In genomic region chr1:1613509-1614082, GRCh38 we compare ENCODE assay signal across 10 cellular contexts. TPM values are rescaled to one million over a fixed set of nuclear protein-coding genes. Genes with fewer than 3 reads are reported as not detected.
DNase-seq lines count a peak whose midpoint lies in the region; ATAC-seq, FAIRE-seq and TF ChIP-seq lines count a peak whose summit lies in the region.
"Had no signal": no experiment of that assay in that cellular context is flagged by ENCODE, and none has a peak within 500 bp of the region (broad histone marks: within the 10 kb centered on the region; RNA-seq: fewer than 3 reads in every experiment).

No MANE protein-coding gene starts in this region.

- H3K27me3 Mint-ChIP-seq in HFFc6 (ENCODE audit: insufficient read depth): peaks cover 1% of the 10 kb centered on the region
- H3K27me3 Mint-ChIP-seq in astrocyte (ENCODE audit: low read depth, unreplicated experiment): no peaks in the 10 kb centered on the region
- H3K27me3 Mint-ChIP-seq in mesothelial cell of epicardium (ENCODE audit: low read depth): no peaks in the 10 kb centered on the region

- no TSS peak for BruUV-seq in A673 (replicated peaks; lab: Mats Ljungman, UMichigan)

- H3K27ac ChIP-seq in A673 (ENCODE audit: low read depth, low read length, poor library complexity, severe bottlenecking) (no peak overlapping the region), astrocyte (ENCODE audit: low read depth, low read length) (no peak overlapping the region)

- TF ChIP-seq CTCF in A673 (conservative IDR thresholded peaks at IDR 0.05; ENCODE audit: low read depth, low read length) (no peak), HFFc6 (IDR thresholded peaks at IDR 0.05) (no peak), astrocyte (IDR thresholded peaks at IDR 0.05; ENCODE audit: insufficient read depth, low read depth, low read length) (no peak), mesothelial cell of epicardium (IDR thresholded peaks at IDR 0.05; ENCODE audit: unreplicated experiment) (no peak)

- no peak for FAIRE-seq in astrocyte (lab: Jason Lieb, UNC)
- FAIRE-seq: G401.6, TTC549 had no signal

- no peak for ATAC-seq in GM21390 (IDR thresholded peaks at IDR 0.05; ENCODE audit: unreplicated experiment)

- H4K20me1 ChIP-seq in astrocyte (ENCODE audit: insufficient read depth, low read length): peaks cover 46% of the 10 kb centered on the region

- H3K4me3 ChIP-seq in A673 (ENCODE audit: low read depth, low read length, poor library complexity, severe bottlenecking): peak overlapping the region; percentile 90
- peak overlapping the region; percentile 77 for H3K4me3 ChIP-seq in astrocyte (ENCODE audit: insufficient read depth, low read depth, low read length)

- CTCF ChIA-PET in A673 (lab: Charles Lee): no interaction called here

- no peaks in the 10 kb centered on the region for H3K9me3 Mint-ChIP-seq in HFFc6
- no peaks in the 10 kb centered on the region for H3K9me3 Mint-ChIP-seq in astrocyte (ENCODE audit: unreplicated experiment)
- H3K9me3 Mint-ChIP-seq in mesothelial cell of epicardium: no peaks in the 10 kb centered on the region

- peak overlapping the region; percentile 95 for H3K4me2 ChIP-seq in astrocyte (ENCODE audit: low read length)

- intact Hi-C loops in A673 (cut with micrococcal nuclease; ENCODE audit: unreplicated experiment): no loop called here

- POLR2A ChIA-PET in A673 (lab: Charles Lee; ENCODE audit: low non-redundant PET): no interaction called here

- H3K9ac ChIP-seq in astrocyte (ENCODE audit: low read length): peak overlapping the region; percentile 100

- H3K4me1 Mint-ChIP-seq in HFFc6 (ENCODE audit: low read depth) (peaks cover 21% of the 10 kb centered on the region), astrocyte (ENCODE audit: low read depth, unreplicated experiment) (peaks cover 18% of the 10 kb centered on the region), mesothelial cell of epicardium (peaks cover 30% of the 10 kb centered on the region)

- H3K9me3 ChIP-seq in A673 (ENCODE audit: low read depth, low read length, poor library complexity, severe bottlenecking) (no peaks in the 10 kb centered on the region), astrocyte (ENCODE audit: insufficient read depth, low read depth, low read length) (no peaks in the 10 kb centered on the region)

- DNase-seq in A673 (ENCODE audit: low spot score) (no peak), HFFc6 (no peak), astrocyte (ENCODE audit: low read depth) (no peak), mesothelial cell of epicardium (ENCODE audit: low spot score in 2 of 2, unreplicated experiment in 2 of 2) (no peak), NCI-H524 (lab: John Stamatoyannopoulos, UW) (no peak), NOMO-1 treated with dmso at 0.1 percent for 144 hours (lab: John Stamatoyannopoulos, UW; ENCODE audit: unreplicated experiment) (no peak)
- no peak for DNase-seq in stimulated activated CD4-positive, alpha-beta T cell treated with anti-CD3 and anti-CD28 coated beads, Interleukin-4, amount 100 ng/mL, for 24 hours

- H3K36me3 ChIP-seq in A673 (ENCODE audit: insufficient read depth, low read length, poor library complexity, severe bottlenecking): no peaks in the 10 kb centered on the region
- H3K36me3 ChIP-seq in astrocyte (ENCODE audit: insufficient read depth, low read length): peaks cover 3% of the 10 kb centered on the region

- H3K27me3 ChIP-seq in A673 (replicated peaks; ENCODE audit: insufficient read depth, low read depth, low read length, poor library complexity) (no peaks in the 10 kb centered on the region), astrocyte (ENCODE audit: insufficient read depth, low read length) (no peaks in the 10 kb centered on the region)

- peaks cover 7% of the 10 kb centered on the region for H3K4me1 ChIP-seq in A673 (ENCODE audit: insufficient read depth, low read length, poor library complexity, severe bottlenecking)
- peaks cover 24% of the 10 kb centered on the region for H3K4me1 ChIP-seq in astrocyte (ENCODE audit: insufficient read depth, low read length)

- peak overlapping the region; percentile 40; the same call in 1 of the 2 replicates for H3K27ac Mint-ChIP-seq in HFFc6
- H3K27ac Mint-ChIP-seq in astrocyte (ENCODE audit: unreplicated experiment): peak overlapping the region; percentile 35
- peak overlapping the region; percentile 99 for H3K27ac Mint-ChIP-seq in mesothelial cell of epicardium

- H3K79me2 ChIP-seq in astrocyte (ENCODE audit: insufficient read depth, low read length): peaks cover 43% of the 10 kb centered on the region

- no peak overlapping the region for H2AFZ ChIP-seq in astrocyte (ENCODE audit: low read depth, low read length)

- peaks cover 12% of the 10 kb centered on the region; the same call in 1 of the 2 replicates for H3K36me3 Mint-ChIP-seq in HFFc6 (ENCODE audit: low read depth)
- H3K36me3 Mint-ChIP-seq in astrocyte (ENCODE audit: low read depth, unreplicated experiment): peaks cover 8% of the 10 kb centered on the region
- H3K36me3 Mint-ChIP-seq in mesothelial cell of epicardium: peaks cover 7% of the 10 kb centered on the region

- H3K4me3 Mint-ChIP-seq in HFFc6 (peak overlapping the region; percentile 97), astrocyte (ENCODE audit: unreplicated experiment) (peak overlapping the region; percentile 92), mesothelial cell of epicardium (peak overlapping the region; percentile 97)

RNA-seq across cellular contexts. Expression of gene MIB2, which starts 1.7 kb away (rescaled TPM):
- total RNA-seq in A673 (2021) (38.7 and 49.8 TPM in 2 replicates), astrocyte (73.6 and 80.1 TPM in 2 replicates), mesothelial cell of epicardium (110 to 117 TPM (median 112 TPM) in 3 replicates)
- total RNA-seq in HFFc6 (2021; fragmentation: NEBNext Ultra II Directional; extraction: Animal tissue kit (Norgen Biotek cat#: 25700)): 10 to 100 TPM; 41.9 to 62.8 (median 44.0) TPM

RNA-seq across cellular contexts. Expression of gene FNDC10, which starts 13.7 kb away (rescaled TPM):
- total RNA-seq in A673 (2021): 1.7 and 2.5 TPM in 2 replicates
- total RNA-seq in HFFc6 (2021; fragmentation: NEBNext Ultra II Directional; extraction: Animal tissue kit (Norgen Biotek cat#: 25700)): 1 to 10 TPM; 1.6 to 4.0 (median 2.0) TPM
- total RNA-seq in astrocyte: 7.4 and 8.7 TPM in 2 replicates
- 5.4 to 6.2 TPM (median 5.4 TPM) in 3 replicates for total RNA-seq in mesothelial cell of epicardium

RNA-seq across cellular contexts. Expression of gene MMP23B, which starts 18.4 kb away (rescaled TPM):
- 0.55 and 0.67 TPM in 2 replicates for total RNA-seq in A673 (2021)
- 1 to 10 TPM; 2.8 to 7.1 (median 5.1) TPM for total RNA-seq in HFFc6 (2021; fragmentation: NEBNext Ultra II Directional; extraction: Animal tissue kit (Norgen Biotek cat#: 25700))
- 40.1 and 40.7 TPM in 2 replicates for total RNA-seq in astrocyte
- 63.8 to 70.3 TPM (median 65.4 TPM) in 3 replicates for total RNA-seq in mesothelial cell of epicardium

RNA-seq across cellular contexts. Expression of gene SSU72, which starts 38.9 kb away (rescaled TPM):
- total RNA-seq in A673 (2021): 182 and 193 TPM in 2 replicates
- 100 to 1,000 TPM; 132 to 156 (median 137) TPM for total RNA-seq in HFFc6 (2021; fragmentation: NEBNext Ultra II Directional; extraction: Animal tissue kit (Norgen Biotek cat#: 25700))
- total RNA-seq in astrocyte: 143 and 145 TPM in 2 replicates
- 97.2 to 98.8 TPM (median 97.4 TPM) in 3 replicates for total RNA-seq in mesothelial cell of epicardium

RNA-seq across cellular contexts. Expression of gene CDK11B, which starts 45.2 kb away (rescaled TPM):
- 38.1 and 39.4 TPM in 2 replicates for total RNA-seq in A673 (2021)
- total RNA-seq in HFFc6 (2021; fragmentation: NEBNext Ultra II Directional; extraction: Animal tissue kit (Norgen Biotek cat#: 25700)): 10 to 100 TPM; 21.6 to 27.5 (median 24.8) TPM
- 21.1 and 23.4 TPM in 2 replicates for total RNA-seq in astrocyte
- 25.2 to 27.2 TPM (median 26.6 TPM) in 3 replicates for total RNA-seq in mesothelial cell of epicardium

Comparison
In these comparisons a context has a peak if more than half of its experiments do, and no peak if none do; other contexts are left out.
1. H3K27ac Mint-ChIP-seq: peak in every context shown above with its lines; median percentile 99 in mesothelial cell of epicardium; 40 in HFFc6; 35 in astrocyte.